ENCODE assay signal across 9 cellular contexts in genomic region chr1:156641761-156642264, GRCh38. TPM values are rescaled to one million over a fixed set of nuclear protein-coding genes. Genes with fewer than 3 reads are reported as not detected.
DNase-seq lines count a peak whose midpoint lies in the region; ATAC-seq and TF ChIP-seq lines count a peak whose summit lies in the region.
"Had no signal": no experiment of that assay in that cellular context is flagged by ENCODE, and none has a peak within 500 bp of the region (broad histone marks: within the 10 kb centered on the region; RNA-seq: fewer than 3 reads in every experiment).

TSS of gene BCAN (plus strand) at chr1:156642117. CDS start at chr1:156646055, 3,938 bp downstream.

- H3K27ac ChIP-seq in HEK293 (ENCODE audit: extremely low read depth, low read depth, low read length) = no peak within 1 kb of the TSS

- DNase-seq in activated CD8-positive, alpha-beta T cell treated with anti-CD3 and anti-CD28 coated beads, Interleukin-2, amount 10 ng/mL, durations not matched to agents 7 days and 5 days = no peak
- DNase-seq in left cardiac atrium = no peak
- DNase-seq in retinal pigment epithelial cell (ENCODE audit: low read depth) = no peak
- no peak for DNase-seq in ACHN
- no peak for DNase-seq in SHP77 (lab: John Stamatoyannopoulos, UW)
- no peak for DNase-seq in middle frontal gyrus (ENCODE audit: extremely low spot score, low spot score)

- H3K9me3 Mint-ChIP-seq in activated CD8-positive, alpha-beta T cell treated with anti-CD3 and anti-CD28 coated beads, Interleukin-2, amount 10 ng/mL, durations not matched to agents 7 days and 5 days (ENCODE audit: insufficient read depth) = no peaks in the 10 kb centered on the region

- peak within 1 kb of the TSS; percentile 16; the same call in 1 of the 2 replicates for H3K4me3 ChIP-seq in HEK293 (ENCODE audit: low read depth, low read length)
- peak within 1 kb of the TSS; percentile 25 for H3K4me3 ChIP-seq in retinal pigment epithelial cell (ENCODE audit: low read length)

- peak; percentile 30 for ATAC-seq in activated CD8-positive, alpha-beta T cell treated with anti-CD3 and anti-CD28 coated beads, Interleukin-2, amount 10 ng/mL, durations not matched to agents 7 days and 5 days
- ATAC-seq in left cardiac atrium (peak; percentile 73 to 78), GM18907 (IDR thresholded peaks at IDR 0.05; ENCODE audit: unreplicated experiment) (no peak)

- H3K36me3 ChIP-seq in HEK293 (ENCODE audit: control insufficient read depth in 2 of 2, insufficient read depth in 1 of 2, low read length in 2 of 2) = no peaks in the 10 kb centered on the region

- peaks cover 77% of the 10 kb centered on the region for H3K27me3 Mint-ChIP-seq in activated CD8-positive, alpha-beta T cell treated with anti-CD3 and anti-CD28 coated beads, Interleukin-2, amount 10 ng/mL, durations not matched to agents 7 days and 5 days (ENCODE audit: low read depth)

- no peaks in the 10 kb centered on the region for H3K4me1 ChIP-seq in HEK293 (ENCODE audit: control insufficient read depth, insufficient read depth, low read length)

- intact Hi-C loops in left cardiac atrium (cut with DNase I) = no loop called here

- CTCF ChIA-PET in HEK293 (lab: Yijun Ruan, JAX) = interaction anchor here (1.1 to 7.1 kb wide), 4 partner anchors 16 to 47 kb away, joined by 3 to 79 read pairs (median 16); no protein-coding TSS in a partner anchor
- CTCF ChIA-PET in activated CD8-positive, alpha-beta T cell treated with anti-CD3 and anti-CD28 coated beads, Interleukin-2, amount 10 ng/mL, durations not matched to agents 7 days and 5 days (lab: Charles Lee) = interaction anchor here (1.3 to 5.6 kb wide), 5 partner anchors 14 to 256 kb away, joined by 4 to 52 read pairs (median 15); no protein-coding TSS in a partner anchor

- H3K9me3 ChIP-seq in HEK293 (ENCODE audit: control insufficient read depth, insufficient read depth, low read depth, low read length) = no peaks in the 10 kb centered on the region

- peaks cover 37% of the 10 kb centered on the region for H3K4me1 Mint-ChIP-seq in activated CD8-positive, alpha-beta T cell treated with anti-CD3 and anti-CD28 coated beads, Interleukin-2, amount 10 ng/mL, durations not matched to agents 7 days and 5 days (ENCODE audit: low read depth)

- peak within 1 kb of the TSS; percentile 29 for H3K4me3 Mint-ChIP-seq in activated CD8-positive, alpha-beta T cell treated with anti-CD3 and anti-CD28 coated beads, Interleukin-2, amount 10 ng/mL, durations not matched to agents 7 days and 5 days

- no peak within 1 kb of the TSS for H3K27ac Mint-ChIP-seq in activated CD8-positive, alpha-beta T cell treated with anti-CD3 and anti-CD28 coated beads, Interleukin-2, amount 10 ng/mL, durations not matched to agents 7 days and 5 days

- H3K36me3 Mint-ChIP-seq in activated CD8-positive, alpha-beta T cell treated with anti-CD3 and anti-CD28 coated beads, Interleukin-2, amount 10 ng/mL, durations not matched to agents 7 days and 5 days (ENCODE audit: low read depth) = no peaks in the 10 kb centered on the region

- in situ Hi-C loops in ACHN (cut with HindIII; ENCODE audit: low pct_ligation_motif_present, low pct_unique_long_range_greater_than_20kb, low sequenced_read_pairs) = no loop called here

- POLR2A ChIA-PET in HEK293 (lab: Yijun Ruan, JAX) = interaction anchor here (1.2 kb wide), 1 partner anchor 20 kb away, joined by 3 read pairs; no protein-coding TSS in a partner anchor
- POLR2A ChIA-PET in activated CD8-positive, alpha-beta T cell treated with anti-CD3 and anti-CD28 coated beads, Interleukin-2, amount 10 ng/mL, durations not matched to agents 7 days and 5 days (lab: Charles Lee) = interaction anchor here (0.6 to 1.4 kb wide), 2 partner anchors 14 to 34 kb away, joined by 3 to 6 read pairs; no protein-coding TSS in a partner anchor

- no peak for TF ChIP-seq CTCF in HEK293 (tag by site-specific recombination; IDR thresholded peaks at IDR 0.05)
- no peak for TF ChIP-seq CTCF in retinal pigment epithelial cell (conservative IDR thresholded peaks at IDR 0.05; ENCODE audit: low read depth, low read length)

TF ChIP-seq in HEK293, 187 proteins besides CTCF, POLR2A, EP300 and RAD21:
- TF ChIP-seq KLF17 (tag by site-specific recombination; IDR thresholded peaks at IDR 0.05) (0 out of 2 replicates have a peak, but pooled peaks have one; percentile 13), ZNF114 (tag by site-specific recombination; IDR thresholded peaks at IDR 0.05) (no peak), GLI4 (tag by site-specific recombination; IDR thresholded peaks at IDR 0.05) (no peak), KLF16 (tag by site-specific recombination; IDR thresholded peaks at IDR 0.05) (0 out of 2 replicates have a peak, but pooled peaks have one; percentile 19), KLF8 (tag by site-specific recombination; IDR thresholded peaks at IDR 0.05) (peak; percentile 42; the same call in 1 of the 2 replicates)
- TF ChIP-seq, protein P1, sequence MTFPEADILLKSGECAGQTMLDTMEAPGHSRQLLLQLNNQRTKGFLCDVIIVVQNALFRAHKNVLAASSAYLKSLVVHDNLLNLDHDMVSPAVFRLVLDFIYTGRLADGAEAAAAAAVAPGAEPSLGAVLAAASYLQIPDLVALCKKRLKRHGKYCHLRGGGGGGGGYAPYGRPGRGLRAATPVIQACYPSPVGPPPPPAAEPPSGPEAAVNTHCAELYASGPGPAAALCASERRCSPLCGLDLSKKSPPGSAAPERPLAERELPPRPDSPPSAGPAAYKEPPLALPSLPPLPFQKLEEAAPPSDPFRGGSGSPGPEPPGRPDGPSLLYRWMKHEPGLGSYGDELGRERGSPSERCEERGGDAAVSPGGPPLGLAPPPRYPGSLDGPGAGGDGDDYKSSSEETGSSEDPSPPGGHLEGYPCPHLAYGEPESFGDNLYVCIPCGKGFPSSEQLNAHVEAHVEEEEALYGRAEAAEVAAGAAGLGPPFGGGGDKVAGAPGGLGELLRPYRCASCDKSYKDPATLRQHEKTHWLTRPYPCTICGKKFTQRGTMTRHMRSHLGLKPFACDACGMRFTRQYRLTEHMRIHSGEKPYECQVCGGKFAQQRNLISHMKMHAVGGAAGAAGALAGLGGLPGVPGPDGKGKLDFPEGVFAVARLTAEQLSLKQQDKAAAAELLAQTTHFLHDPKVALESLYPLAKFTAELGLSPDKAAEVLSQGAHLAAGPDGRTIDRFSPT (tag by site-specific recombination; IDR thresholded peaks at IDR 0.05) = no peak
- TF ChIP-seq, protein P2, sequence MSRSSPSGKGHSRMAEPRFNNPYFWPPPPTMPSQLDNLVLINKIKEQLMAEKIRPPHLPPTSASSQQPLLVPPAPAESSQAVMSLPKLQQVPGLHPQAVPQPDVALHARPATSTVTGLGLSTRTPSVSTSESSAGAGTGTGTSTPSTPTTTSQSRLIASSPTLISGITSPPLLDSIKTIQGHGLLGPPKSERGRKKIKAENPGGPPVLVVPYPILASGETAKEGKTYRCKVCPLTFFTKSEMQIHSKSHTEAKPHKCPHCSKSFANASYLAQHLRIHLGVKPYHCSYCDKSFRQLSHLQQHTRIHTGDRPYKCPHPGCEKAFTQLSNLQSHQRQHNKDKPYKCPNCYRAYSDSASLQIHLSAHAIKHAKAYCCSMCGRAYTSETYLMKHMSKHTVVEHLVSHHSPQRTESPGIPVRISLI (tag by site-specific recombination; IDR thresholded peaks at IDR 0.05) = no peak
- TF ChIP-seq, protein P3, sequence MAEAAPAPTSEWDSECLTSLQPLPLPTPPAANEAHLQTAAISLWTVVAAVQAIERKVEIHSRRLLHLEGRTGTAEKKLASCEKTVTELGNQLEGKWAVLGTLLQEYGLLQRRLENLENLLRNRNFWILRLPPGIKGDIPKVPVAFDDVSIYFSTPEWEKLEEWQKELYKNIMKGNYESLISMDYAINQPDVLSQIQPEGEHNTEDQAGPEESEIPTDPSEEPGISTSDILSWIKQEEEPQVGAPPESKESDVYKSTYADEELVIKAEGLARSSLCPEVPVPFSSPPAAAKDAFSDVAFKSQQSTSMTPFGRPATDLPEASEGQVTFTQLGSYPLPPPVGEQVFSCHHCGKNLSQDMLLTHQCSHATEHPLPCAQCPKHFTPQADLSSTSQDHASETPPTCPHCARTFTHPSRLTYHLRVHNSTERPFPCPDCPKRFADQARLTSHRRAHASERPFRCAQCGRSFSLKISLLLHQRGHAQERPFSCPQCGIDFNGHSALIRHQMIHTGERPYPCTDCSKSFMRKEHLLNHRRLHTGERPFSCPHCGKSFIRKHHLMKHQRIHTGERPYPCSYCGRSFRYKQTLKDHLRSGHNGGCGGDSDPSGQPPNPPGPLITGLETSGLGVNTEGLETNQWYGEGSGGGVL (tag by site-specific recombination; IDR thresholded peaks at IDR 0.05) = 0 out of 2 replicates have a peak, but pooled peaks have one; percentile 18

RNA-seq across cellular contexts. Expression of gene BCAN, which starts in this region (rescaled TPM):
- total RNA-seq in activated CD8-positive, alpha-beta T cell treated with anti-CD3 and anti-CD28 coated beads, Interleukin-2, amount 10 ng/mL, durations not matched to agents 7 days and 5 days = not detected
- under 1 TPM; 0.29 to 0.47 TPM for total RNA-seq in left cardiac atrium
- total RNA-seq: LHCN-M2 had no signal

Comparison
In these comparisons a context has a peak if more than half of its experiments do, and no peak if none do; other contexts are left out.
1. Peak in ATAC-seq in activated CD8-positive, alpha-beta T cell treated with anti-CD3 and anti-CD28 coated beads, Interleukin-2, amount 10 ng/mL, durations not matched to agents 7 days and 5 days; RNA of the gene not detected or under 1 TPM.
2. Peak in ATAC-seq in left cardiac atrium; RNA of the gene not detected or under 1 TPM.